31 cellular contexts compared by ENCODE assay signal in the genomic region with DNA sequence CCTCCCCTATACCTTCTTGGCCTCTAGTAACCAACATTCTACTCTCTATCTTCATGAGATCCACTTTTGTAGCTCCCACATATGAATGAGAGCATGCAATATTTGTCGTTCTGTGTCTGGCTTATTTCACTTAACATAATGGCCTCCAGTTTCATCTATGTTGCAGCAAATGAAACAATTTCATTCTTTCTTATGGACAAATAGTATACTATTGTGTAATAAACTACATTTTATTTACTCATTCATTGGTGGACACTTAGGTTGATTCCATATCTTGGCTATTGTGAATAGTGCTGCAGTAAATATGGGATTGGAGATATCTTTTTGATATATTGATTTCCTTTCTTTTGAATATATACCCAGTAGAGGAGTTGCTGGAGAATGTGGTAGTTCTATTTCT.
DNase-seq lines count a peak whose midpoint lies in the region; ATAC-seq, FAIRE-seq and TF ChIP-seq lines count a peak whose summit lies in the region.
"Had no signal": no experiment of that assay in that cellular context is flagged by ENCODE, and none has a peak within 500 bp of the region (broad histone marks: within the 10 kb centered on the region; RNA-seq: fewer than 3 reads in every experiment).

No MANE protein-coding gene starts in this region.

- TF ChIP-seq RAD21 in IMR-90 (IDR thresholded peaks at IDR 0.05; ENCODE audit: low read length) (no peak), K562 (CRISPR knock-in tag; conservative IDR thresholded peaks at IDR 0.05 in 1 of 2, IDR thresholded peaks at IDR 0.05 in 1 of 2) (no peak)

- no peak overlapping the region for H3K27ac ChIP-seq in IMR-90 (ENCODE audit: insufficient read depth, low read length)
- no peak overlapping the region for H3K27ac ChIP-seq in K562 (ENCODE audit: extremely low read depth, low read depth, low read length)
- H3K27ac ChIP-seq: 22Rv1; A549; BLaER1; BLaER1 treated with 17β-estradiol and CSF1 and Interleukin-3, amounts not matched to agents 10 nM and 100 nM; C4-2B had no signal

- H4K5ac ChIP-seq in IMR-90 (ENCODE audit: low read depth, low read length) = no peak overlapping the region

- H3K9ac ChIP-seq in IMR-90 (ENCODE audit: low read depth, low read length) (no peak overlapping the region), K562 (ENCODE audit: insufficient read depth in 1 of 2, low read depth in 2 of 2, low read length in 2 of 2) (no peak overlapping the region)
- H3K9ac ChIP-seq: BLaER1; BLaER1 treated with 17β-estradiol and CSF1 and Interleukin-3, amounts not matched to agents 10 nM and 100 nM had no signal

- H3K9me3 ChIP-seq in IMR-90 (ENCODE audit: control insufficient read depth, insufficient read depth, low read length) (no peaks in the 10 kb centered on the region), K562 (replicated peaks; ENCODE audit: control insufficient read depth, insufficient read depth, low read depth, low read length) (no peaks in the 10 kb centered on the region)
- H3K9me3 ChIP-seq: A549; BE2C; BLaER1; BLaER1 treated with 17β-estradiol and CSF1 and Interleukin-3, amounts not matched to agents 10 nM and 100 nM; Caco-2 had no signal

- H3K23ac ChIP-seq in IMR-90 (ENCODE audit: low read depth, low read length) = no peak overlapping the region

- DNase-seq in IMR-90 (no peak), K562 (ENCODE audit: extremely low read depth in 1 of 4, low spot score in 3 of 4) (no peak), NCI-H82 (lab: John Stamatoyannopoulos, UW) (no peak)
- DNase-seq: 8988T; ACHN; AML-193; BE2C; C1 segment of cervical spinal cord; Caco-2; Calu3; CD4-positive, alpha-beta memory T cell; CD4-positive, alpha-beta T cell; CD4-positive, CD25-positive, alpha-beta regulatory T cell; CD8-positive, alpha-beta memory T cell; CD8-positive, alpha-beta T cell; COR-L47; DMS 273 treated with DMSO at 0.1 percent for 48 hours; DMS153; DMS53; DMS79; DMS79 treated with DMSO at 0.1 percent for 48 hours; DND-41; EL had no signal

- H2BK5ac ChIP-seq in IMR-90 (ENCODE audit: low read depth, low read length, poor library complexity, severe bottlenecking) = no peak overlapping the region

- no peak for TF ChIP-seq EP300 in K562 (IDR thresholded peaks at IDR 0.05; ENCODE audit: low read length)

- H2BK120ac ChIP-seq in IMR-90 (ENCODE audit: low read depth, low read length) = no peak overlapping the region

- H3K4me2 ChIP-seq in IMR-90 (ENCODE audit: low read depth, low read length) = no peak overlapping the region
- no peak overlapping the region for H3K4me2 ChIP-seq in K562 (ENCODE audit: insufficient read depth, low read length)
- H3K4me2 ChIP-seq: A549; BLaER1; BLaER1 treated with 17β-estradiol and CSF1 and Interleukin-3, amounts not matched to agents 10 nM and 100 nM had no signal

- CTCF ChIA-PET in IMR-90 (lab: Yijun Ruan, JAX) (interaction anchor here (0.6 kb wide), 1 partner anchor 142 kb away, joined by 7 read pairs; no protein-coding TSS in a partner anchor), K562 (lab: Yijun Ruan, JAX; ENCODE audit: low intra/inter-chr PET ratio) (no interaction called here)

- H3K36me3 ChIP-seq in IMR-90 (ENCODE audit: control insufficient read depth, insufficient read depth, low read length) (no peaks in the 10 kb centered on the region), K562 (ENCODE audit: control insufficient read depth, insufficient read depth, low read length) (no peaks in the 10 kb centered on the region)
- H3K36me3 ChIP-seq: BE2C; BLaER1; BLaER1 treated with 17β-estradiol and CSF1 and Interleukin-3, amounts not matched to agents 10 nM and 100 nM had no signal

- no peak overlapping the region for H3K14ac ChIP-seq in IMR-90 (replicated peaks; ENCODE audit: low read depth, low read length)

- H4K91ac ChIP-seq in IMR-90 (ENCODE audit: insufficient read depth, low read depth, low read length) = no peak overlapping the region

- no CpG with 5 or more reads among the region's 1 CpG for WGBS in IMR-90 (ENCODE audit: extremely low coverage in 2 of 2, insufficient read length in 1 of 2), 2 experiments
- 69% methylated on average over 1 of the region's 1 CpG for WGBS in K562 (ENCODE audit: insufficient coverage, low coverage, missing lambda C conversion rate)

- H3K4me3 ChIP-seq in IMR-90 (ENCODE audit: insufficient read depth, low read depth, low read length) (no peak overlapping the region), K562 (no peak overlapping the region)
- H3K4me3 ChIP-seq: A549; BLaER1; BLaER1 treated with 17β-estradiol and CSF1 and Interleukin-3, amounts not matched to agents 10 nM and 100 nM had no signal

- no peak overlapping the region for H2BK15ac ChIP-seq in IMR-90 (ENCODE audit: low read depth, low read length)

- no peaks in the 10 kb centered on the region for H3K79me2 ChIP-seq in K562 (ENCODE audit: control insufficient read depth, insufficient read depth, low read length)

- dilution Hi-C loops in IMR-90 (cut with HindIII; ENCODE audit: low sequenced_read_pairs, unreplicated experiment) = no loop called here

- TF ChIP-seq CTCF in IMR-90 (conservative IDR thresholded peaks at IDR 0.05; ENCODE audit: low read depth, low read length) (no peak), K562 (IDR thresholded peaks at IDR 0.05 in 2 of 3, conservative IDR thresholded peaks at IDR 0.05 in 1 of 3; ENCODE audit: insufficient read depth in 2 of 3, low read depth in 1 of 3, low read length in 3 of 3) (no peak)

- no peak overlapping the region for H3K4ac ChIP-seq in IMR-90 (ENCODE audit: low read depth, low read length)

- no TSS peak for BruUV-seq in IMR-90 (replicated peaks; lab: Mats Ljungman, UMichigan)
- no TSS peak for BruUV-seq in K562 (replicated peaks; lab: Mats Ljungman, UMichigan)

- H3K18ac ChIP-seq in IMR-90 (ENCODE audit: low read depth, low read length) = no peak overlapping the region

- POLR2A ChIA-PET in IMR-90 (lab: Charles Lee; ENCODE audit: unreplicated experiment) (no interaction called here), K562 (lab: Yijun Ruan, JAX) (interaction anchor here (0.7 kb wide), 1 partner anchor 19 kb away, joined by 3 read pairs; no protein-coding TSS in a partner anchor)

- no peak for FAIRE-seq in K562 (lab: Jason Lieb, UNC)
- FAIRE-seq: A204.1, A549, D721Med had no signal

- H3K9me1 ChIP-seq in IMR-90 (ENCODE audit: insufficient read depth, low read length) = no peaks in the 10 kb centered on the region
- no peaks in the 10 kb centered on the region for H3K9me1 ChIP-seq in K562 (ENCODE audit: control insufficient read depth, insufficient read depth, low read length)

- intact Hi-C loops in IMR-90 (cut with micrococcal nuclease) (no loop called here), K562 (cut with micrococcal nuclease) (no loop called here)

- in situ Hi-C loops in IMR-90 (cut with MboI; ENCODE audit: low sequenced_read_pairs) (no loop called here), K562 (cut with MboI) (no loop called here)

- no peak overlapping the region for H2AK9ac ChIP-seq in IMR-90 (replicated peaks; ENCODE audit: low read depth, low read length, poor library complexity)

- H2AK5ac ChIP-seq in IMR-90 (ENCODE audit: low read depth, low read length) = no peak overlapping the region

- H4K8ac ChIP-seq in IMR-90 (ENCODE audit: low read depth in 2 of 2, low read length in 2 of 2) = no peak overlapping the region

- no peak overlapping the region for H2BK20ac ChIP-seq in IMR-90 (ENCODE audit: low read depth, low read length)

- no peak overlapping the region for H3K56ac ChIP-seq in IMR-90 (ENCODE audit: extremely low read depth, insufficient read depth, low read length)

- TF ChIP-seq POLR2A in IMR-90 (IDR thresholded peaks at IDR 0.05; ENCODE audit: low read depth, low read length) (no peak), K562 (conservative IDR thresholded peaks at IDR 0.05) (no peak)

- H4K20me1 ChIP-seq in IMR-90 (ENCODE audit: insufficient read depth, low read length) (no peaks in the 10 kb centered on the region), K562 (replicated peaks; ENCODE audit: control insufficient read depth, insufficient read depth, low read length) (no peaks in the 10 kb centered on the region)
- H4K20me1 ChIP-seq: BLaER1; BLaER1 treated with 17β-estradiol and CSF1 and Interleukin-3, amounts not matched to agents 10 nM and 100 nM had no signal

- H3K4me1 ChIP-seq in IMR-90 (ENCODE audit: control insufficient read depth, insufficient read depth, low read length) (no peaks in the 10 kb centered on the region), K562 (replicated peaks in 1 of 2; ENCODE audit: control insufficient read depth in 2 of 2, insufficient read depth in 2 of 2, low read length in 2 of 2) (no peaks in the 10 kb centered on the region)
- H3K4me1 ChIP-seq: A549; BLaER1; BLaER1 treated with 17β-estradiol and CSF1 and Interleukin-3, amounts not matched to agents 10 nM and 100 nM; Caco-2 had no signal

- H3K79me1 ChIP-seq in IMR-90 (ENCODE audit: low read depth in 1 of 2, low read length in 2 of 2) = no peaks in the 10 kb centered on the region

- ATAC-seq in IMR-90 (ENCODE audit: low read depth) (no peak), K562 (no peak), GM19397 (IDR thresholded peaks at IDR 0.05; ENCODE audit: unreplicated experiment) (no peak)
- ATAC-seq: A549; CD8-positive, alpha-beta T cell had no signal

- H2AFZ ChIP-seq in IMR-90 (replicated peaks; ENCODE audit: low read length, poor library complexity) (no peak overlapping the region), K562 (ENCODE audit: low read depth, low read length) (no peak overlapping the region)

- H3K27me3 ChIP-seq in IMR-90 (ENCODE audit: control insufficient read depth, insufficient read depth, low read length) (no peaks in the 10 kb centered on the region), K562 (ENCODE audit: control insufficient read depth in 2 of 2, insufficient read depth in 2 of 2, low read length in 2 of 2) (no peaks in the 10 kb centered on the region)
- H3K27me3 ChIP-seq: BE2C; BLaER1; BLaER1 treated with 17β-estradiol and CSF1 and Interleukin-3, amounts not matched to agents 10 nM and 100 nM had no signal

TF ChIP-seq in K562, 482 proteins besides CTCF, POLR2A, EP300 and RAD21:
- no peak for TF ChIP-seq BACH1 (tag; IDR thresholded peaks at IDR 0.05)
- no peak for TF ChIP-seq CEBPG (CRISPR knock-in tag; IDR thresholded peaks at IDR 0.05)
- 0 out of 4 replicates have a peak, but pooled peaks of 1 of the 2 experiments have one; percentile 53 for TF ChIP-seq CEBPG (tag; conservative IDR thresholded peaks at IDR 0.05 in 1 of 2, IDR thresholded peaks at IDR 0.05 in 1 of 2)
- TF ChIP-seq CEBPB (tag; IDR thresholded peaks at IDR 0.05) = peak; percentile 51; the same call in 1 of the 2 replicates
